ENCODE assay signal across 8 cellular contexts in genomic region chr13:52159159-52159982, GRCh38. TPM values are rescaled to one million over a fixed set of nuclear protein-coding genes. Genes with fewer than 3 reads are reported as not detected.
DNase-seq lines count a peak whose midpoint lies in the region; ATAC-seq and TF ChIP-seq lines count a peak whose summit lies in the region.

TSS of gene NEK3 (minus strand) at chr13:52159597. CDS start at chr13:52156191, 3,406 bp downstream.

- DNase-seq in DMS53 (lab: John Stamatoyannopoulos, UW) (peak; percentile 85), SJSA1 (ENCODE audit: low read depth in 1 of 2, low spot score in 2 of 2) (peak; percentile 64 to 65), globus pallidus (ENCODE audit: low spot score) (peak; percentile 73), substantia nigra (lab: John Stamatoyannopoulos, UW) (peak in 47 of 49 donors; percentile 19 to 83 (median 55))
- DNase-seq in activated naive CD4-positive, alpha-beta T cell treated with anti-CD3 and anti-CD28 coated beads, Interleukin-2, amount 10 ng/mL, durations not matched to agents 7 days and 5 days, result peak; percentile 76

- peak within 1 kb of the TSS; percentile 89 to 98 (median 96) for H3K4me3 Mint-ChIP-seq in IgD-negative memory B cell
- peak within 1 kb of the TSS; percentile 83 for H3K4me3 Mint-ChIP-seq in activated naive CD4-positive, alpha-beta T cell treated with anti-CD3 and anti-CD28 coated beads, Interleukin-2, amount 10 ng/mL, durations not matched to agents 7 days and 5 days

- TF ChIP-seq CTCF in neutrophil (IDR thresholded peaks at IDR 0.05), result no peak

- no peaks in the 10 kb centered on the region for H3K9me3 Mint-ChIP-seq in IgD-negative memory B cell
- H3K9me3 Mint-ChIP-seq in activated naive CD4-positive, alpha-beta T cell treated with anti-CD3 and anti-CD28 coated beads, Interleukin-2, amount 10 ng/mL, durations not matched to agents 7 days and 5 days, result no peaks in the 10 kb centered on the region

- H3K27ac Mint-ChIP-seq in IgD-negative memory B cell, result peak within 1 kb of the TSS; percentile 85 to 92 (median 86)
- H3K27ac Mint-ChIP-seq in activated naive CD4-positive, alpha-beta T cell treated with anti-CD3 and anti-CD28 coated beads, Interleukin-2, amount 10 ng/mL, durations not matched to agents 7 days and 5 days, result peak within 1 kb of the TSS; percentile 86

- H3K27me3 ChIP-seq in SJSA1 (replicated peaks) (no peaks in the 10 kb centered on the region), neutrophil (peaks cover 30% of the 10 kb centered on the region)

- H3K27ac ChIP-seq in SJSA1 (peak within 1 kb of the TSS; percentile 78), neutrophil (no peak within 1 kb of the TSS), substantia nigra (ENCODE audit: low read depth, low read length, poor library complexity, severe bottlenecking) (peak within 1 kb of the TSS; percentile 84)

- no peaks in the 10 kb centered on the region for H3K9me3 ChIP-seq in SJSA1 (replicated peaks)
- no peaks in the 10 kb centered on the region for H3K9me3 ChIP-seq in neutrophil

- H3K27me3 Mint-ChIP-seq in IgD-negative memory B cell, result no peaks in the 10 kb centered on the region
- H3K27me3 Mint-ChIP-seq in activated naive CD4-positive, alpha-beta T cell treated with anti-CD3 and anti-CD28 coated beads, Interleukin-2, amount 10 ng/mL, durations not matched to agents 7 days and 5 days, result peaks cover 14% of the 10 kb centered on the region

- H3K36me3 ChIP-seq in SJSA1, result 0 out of 2 replicates have a peak, but pooled peaks cover 3% of the 10 kb centered on the region
- H3K36me3 ChIP-seq in neutrophil, result no peaks in the 10 kb centered on the region

- no peaks in the 10 kb centered on the region for H3K36me3 Mint-ChIP-seq in IgD-negative memory B cell
- H3K36me3 Mint-ChIP-seq in activated naive CD4-positive, alpha-beta T cell treated with anti-CD3 and anti-CD28 coated beads, Interleukin-2, amount 10 ng/mL, durations not matched to agents 7 days and 5 days, result peaks cover 7% of the 10 kb centered on the region

- H3K4me3 ChIP-seq in SJSA1 (peak within 1 kb of the TSS; percentile 80), neutrophil (ENCODE audit: low read depth in 1 of 2, low read length in 1 of 2) (peak within 1 kb of the TSS; percentile 70 to 72)

- CTCF ChIA-PET in activated naive CD4-positive, alpha-beta T cell treated with anti-CD3 and anti-CD28 coated beads, Interleukin-2, amount 10 ng/mL, durations not matched to agents 7 days and 5 days (lab: Charles Lee), result no interaction called here

- H3K4me1 Mint-ChIP-seq in IgD-negative memory B cell, result peaks cover 14 to 27% (median 23%) of the 10 kb centered on the region in 3 donors
- H3K4me1 Mint-ChIP-seq in activated naive CD4-positive, alpha-beta T cell treated with anti-CD3 and anti-CD28 coated beads, Interleukin-2, amount 10 ng/mL, durations not matched to agents 7 days and 5 days, result peaks cover 53% of the 10 kb centered on the region

- H3K4me1 ChIP-seq in SJSA1 (replicated peaks) (peaks cover 23% of the 10 kb centered on the region), neutrophil (ENCODE audit: control insufficient read depth in 1 of 2, insufficient read depth in 1 of 2, low read depth in 1 of 2, low read length in 1 of 2) (peaks cover 11 to 19% of the 10 kb centered on the region in 2 experiments)

- ATAC-seq in GM21528 (IDR thresholded peaks at IDR 0.05; ENCODE audit: low FRiP score, unreplicated experiment), result peak; percentile 81

RNA-seq across cellular contexts. Expression of gene NEK3, which starts in this region (rescaled TPM):
- 8.3 TPM for polyA plus RNA-seq in IgD-negative memory B cell
- 4.2 and 8.7 TPM in 2 replicates for total RNA-seq in SJSA1 (2014; rRNA removed; shearing (Covaris generic))
